ENCODE assay signal across 28 cellular contexts in the genomic region with DNA sequence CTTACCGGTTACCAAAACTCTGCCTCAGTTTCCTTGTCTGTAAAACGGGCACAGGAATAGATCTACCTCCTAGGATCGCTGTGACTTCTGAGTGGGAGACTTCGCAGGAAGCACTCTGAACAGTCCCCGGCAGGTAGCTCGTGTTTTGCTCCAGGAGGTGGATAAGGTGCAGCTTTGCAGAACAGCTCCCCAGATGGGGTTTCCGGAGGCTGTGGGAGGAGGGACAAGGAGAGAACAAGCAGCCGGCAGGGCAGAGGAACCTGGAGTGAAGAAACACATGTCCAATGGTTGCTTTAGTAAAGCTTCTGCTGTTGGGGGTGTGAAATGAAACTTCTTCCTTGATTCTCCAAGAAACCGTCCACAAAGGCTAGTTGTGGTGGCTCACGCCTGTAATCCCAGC.
DNase-seq lines count a peak whose midpoint lies in the region; ATAC-seq and TF ChIP-seq lines count a peak whose summit lies in the region.
"Had no signal": no experiment of that assay in that cellular context is flagged by ENCODE, and none has a peak within 500 bp of the region (broad histone marks: within the 10 kb centered on the region; RNA-seq: fewer than 3 reads in every experiment).

No MANE protein-coding gene starts in this region.

- no peaks in the 10 kb centered on the region for H3K27me3 ChIP-seq in colonic mucosa
- H3K27me3 ChIP-seq: right atrium auricular region, upper lobe of left lung had no signal

- no peaks in the 10 kb centered on the region for H3K36me3 Mint-ChIP-seq in activated naive CD8-positive, alpha-beta T cell treated with anti-CD3 and anti-CD28 coated beads, Interleukin-2, amount 10 ng/mL, durations not matched to agents 7 days and 5 days
- no peaks in the 10 kb centered on the region for H3K36me3 Mint-ChIP-seq in activated naive CD8-positive, alpha-beta T cell treated with anti-CD3 and anti-CD28 coated beads for 36 hours
- H3K36me3 Mint-ChIP-seq in immature natural killer cell, result no peaks in the 10 kb centered on the region

- no peaks in the 10 kb centered on the region for H3K9me3 Mint-ChIP-seq in activated naive CD8-positive, alpha-beta T cell treated with anti-CD3 and anti-CD28 coated beads, Interleukin-2, amount 10 ng/mL, durations not matched to agents 7 days and 5 days
- H3K9me3 Mint-ChIP-seq in activated naive CD8-positive, alpha-beta T cell treated with anti-CD3 and anti-CD28 coated beads for 36 hours, result no peaks in the 10 kb centered on the region
- no peaks in the 10 kb centered on the region for H3K9me3 Mint-ChIP-seq in immature natural killer cell
- H3K9me3 Mint-ChIP-seq: activated T-cell treated with anti-CD3 and anti-CD28 coated beads, Interleukin-2, amount 50 U/mL, for 4 hours; nephron progenitor cell had no signal

- H3K27ac Mint-ChIP-seq in activated naive CD8-positive, alpha-beta T cell treated with anti-CD3 and anti-CD28 coated beads, Interleukin-2, amount 10 ng/mL, durations not matched to agents 7 days and 5 days, result no peak overlapping the region
- no peak overlapping the region for H3K27ac Mint-ChIP-seq in activated naive CD8-positive, alpha-beta T cell treated with anti-CD3 and anti-CD28 coated beads for 36 hours
- H3K27ac Mint-ChIP-seq in immature natural killer cell, result no peak overlapping the region
- H3K27ac Mint-ChIP-seq: activated CD4-positive, alpha-beta T cell treated with anti-CD3 and anti-CD28 coated beads for 36 hours; nephron progenitor cell had no signal

- intact Hi-C loops in colonic mucosa (cut with DNase I), result no loop called here

- no peaks in the 10 kb centered on the region for H3K4me1 ChIP-seq in colonic mucosa
- H3K4me1 ChIP-seq: lower lobe of right lung, parathyroid adenoma, right atrium auricular region, upper lobe of left lung had no signal

- no peak overlapping the region for H3K9ac ChIP-seq in colonic mucosa (ENCODE audit: low read depth in 2 of 2, low read length in 2 of 2)
- H3K9ac ChIP-seq: parathyroid adenoma, SK-N-SH had no signal

- no peak for ATAC-seq in activated naive CD8-positive, alpha-beta T cell treated with anti-CD3 and anti-CD28 coated beads, Interleukin-2, amount 10 ng/mL, durations not matched to agents 7 days and 5 days (ENCODE audit: low read depth)
- no peak for ATAC-seq in GM21390 (IDR thresholded peaks at IDR 0.05; ENCODE audit: unreplicated experiment)

- peaks cover 22% of the 10 kb centered on the region for H3K4me1 Mint-ChIP-seq in activated naive CD8-positive, alpha-beta T cell treated with anti-CD3 and anti-CD28 coated beads, Interleukin-2, amount 10 ng/mL, durations not matched to agents 7 days and 5 days
- peaks cover 20% of the 10 kb centered on the region for H3K4me1 Mint-ChIP-seq in activated naive CD8-positive, alpha-beta T cell treated with anti-CD3 and anti-CD28 coated beads for 36 hours
- H3K4me1 Mint-ChIP-seq in immature natural killer cell, result peaks cover 29 to 30% of the 10 kb centered on the region in 2 donors
- H3K4me1 Mint-ChIP-seq: nephron progenitor cell had no signal

- H3K4me3 Mint-ChIP-seq in activated naive CD8-positive, alpha-beta T cell treated with anti-CD3 and anti-CD28 coated beads, Interleukin-2, amount 10 ng/mL, durations not matched to agents 7 days and 5 days, result peak overlapping the region; percentile 67
- no peak overlapping the region for H3K4me3 Mint-ChIP-seq in activated naive CD8-positive, alpha-beta T cell treated with anti-CD3 and anti-CD28 coated beads for 36 hours
- H3K4me3 Mint-ChIP-seq in immature natural killer cell, result peak overlapping the region; percentile 11 to 91 (median 86)
- H3K4me3 Mint-ChIP-seq: nephron progenitor cell had no signal

- no peaks in the 10 kb centered on the region for H3K9me3 ChIP-seq in colonic mucosa
- H3K9me3 ChIP-seq: lower lobe of right lung, right atrium auricular region, SK-N-SH, upper lobe of left lung had no signal

- no peaks in the 10 kb centered on the region for H3K36me3 ChIP-seq in colonic mucosa
- H3K36me3 ChIP-seq: lower lobe of right lung, right atrium auricular region, upper lobe of left lung had no signal

- POLR2A ChIA-PET in activated naive CD8-positive, alpha-beta T cell treated with anti-CD3 and anti-CD28 coated beads, Interleukin-2, amount 10 ng/mL, durations not matched to agents 7 days and 5 days (lab: Charles Lee), result no interaction called here
- POLR2A ChIA-PET in GM10248 (lab: Yijun Ruan, JAX), result no interaction called here

- H3K27me3 Mint-ChIP-seq in activated naive CD8-positive, alpha-beta T cell treated with anti-CD3 and anti-CD28 coated beads, Interleukin-2, amount 10 ng/mL, durations not matched to agents 7 days and 5 days, result peaks cover 67% of the 10 kb centered on the region
- peaks cover 35% of the 10 kb centered on the region for H3K27me3 Mint-ChIP-seq in activated naive CD8-positive, alpha-beta T cell treated with anti-CD3 and anti-CD28 coated beads for 36 hours
- H3K27me3 Mint-ChIP-seq in immature natural killer cell (ENCODE audit: low read depth in 3 of 3), result peaks cover 0 to 7% (median 6%) of the 10 kb centered on the region in 3 donors

- CTCF ChIA-PET in GM10248 (lab: Yijun Ruan, JAX), result interaction anchor here (1.3 kb wide), 1 partner anchor 13 kb away, joined by 3 read pairs; no protein-coding TSS in a partner anchor

- H3K4me3 ChIP-seq in colonic mucosa, result no peak overlapping the region
- H3K4me3 ChIP-seq: lower lobe of right lung, right atrium auricular region, upper lobe of left lung had no signal

- no peak for DNase-seq in activated naive CD8-positive, alpha-beta T cell treated with anti-CD3 and anti-CD28 coated beads, Interleukin-2, amount 10 ng/mL, durations not matched to agents 7 days and 5 days
- DNase-seq in activated naive CD8-positive, alpha-beta T cell treated with anti-CD3 and anti-CD28 coated beads for 36 hours, result no peak
- DNase-seq in MV-4-11 (lab: John Stamatoyannopoulos, UW), result peak; percentile 42
- DNase-seq in immature natural killer cell, result no peak
- no peak for DNase-seq in colonic mucosa
- no peak for DNase-seq in GM10248 (ENCODE audit: extremely low spot score)
- no peak for DNase-seq in HUDEP-2 (lab: John Stamatoyannopoulos, UW; ENCODE audit: unreplicated experiment in 76 of 76)
- DNase-seq: ACHN; activated CD4-positive, alpha-beta T cell treated with anti-CD3 and anti-CD28 coated beads for 36 hours; activated naive CD4-positive, alpha-beta T cell treated with Interleukin-2 at 50 U/mL for 16 hours; activated T-cell treated with anti-CD3 and anti-CD28 coated beads, Interleukin-2, amount 50 U/mL, for 4 hours; aorta; cortex of kidney; EL; foreskin fibroblast; kidney glomerular epithelial cell; NCI-H2081; NCI-H446; NCI-H774; nephron progenitor cell; SK-N-SH; substantia nigra; T-helper 2 cell; upper lobe of left lung had no signal

- no peak overlapping the region for H3K27ac ChIP-seq in colonic mucosa
- H3K27ac ChIP-seq: lower lobe of right lung, parathyroid adenoma, right atrium auricular region, upper lobe of left lung had no signal

- no peak for TF ChIP-seq CTCF in colonic mucosa (IDR thresholded peaks at IDR 0.05)
- no peak for TF ChIP-seq CTCF in GM10248 (IDR thresholded peaks at IDR 0.05; ENCODE audit: control extremely low read depth, extremely low read depth, low read depth, missing control alignments)
